Comparison of ENCODE assay signal across 8 cellular contexts in the genomic region with DNA sequence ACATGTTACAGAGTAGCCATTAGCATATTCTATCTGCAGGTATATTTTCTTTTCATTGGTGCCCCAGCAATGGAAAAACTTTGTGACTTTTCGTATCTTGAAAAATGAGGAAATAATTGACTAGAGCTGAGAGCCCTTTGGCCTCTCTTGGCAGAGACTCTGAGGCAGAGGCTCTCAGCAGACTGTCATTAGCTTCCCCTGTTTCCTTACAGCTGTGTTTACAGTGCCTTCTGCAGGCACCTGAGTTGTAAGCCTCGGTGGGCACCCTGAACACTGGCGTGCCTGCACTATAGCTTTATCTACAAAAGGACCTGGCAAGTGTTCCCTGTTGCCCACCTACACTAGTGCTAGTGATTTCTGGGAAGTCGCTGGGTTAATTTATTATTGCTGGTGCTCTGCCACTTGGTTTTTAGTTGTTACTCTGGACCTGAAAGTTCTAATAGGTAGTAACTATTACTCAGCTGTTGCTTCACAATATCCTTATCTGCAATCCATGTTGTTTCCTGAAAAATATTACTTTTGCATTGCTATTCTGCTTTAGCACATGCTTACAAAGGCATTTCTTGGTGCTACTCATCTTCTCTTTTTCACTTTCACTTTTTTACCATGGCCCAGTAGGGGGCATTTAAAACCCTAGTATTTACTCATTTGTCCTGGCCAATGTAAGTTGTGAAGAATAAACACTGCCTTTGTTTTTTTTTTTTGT. TPM values are rescaled to one million over a fixed set of nuclear protein-coding genes. Genes with fewer than 3 reads are reported as not detected.
A peak's percentile ranks its signal among the peaks of the same experiment; 100 is the strongest.
DNase-seq lines count a peak whose midpoint lies in the region; ATAC-seq and TF ChIP-seq lines count a peak whose summit lies in the region.

No MANE protein-coding gene starts in this region.

- peaks cover 3% of the 10 kb centered on the region for H3K36me3 Mint-ChIP-seq in activated CD4-positive, alpha-beta T cell treated with anti-CD3 and anti-CD28 coated beads, Interleukin-2, amount 10 ng/mL, durations not matched to agents 24 days and 14 days (ENCODE audit: low read depth)
- no peaks in the 10 kb centered on the region for H3K36me3 Mint-ChIP-seq in WTC11
- H3K36me3 Mint-ChIP-seq in neural progenitor cell: peaks cover 2% of the 10 kb centered on the region
- H3K36me3 Mint-ChIP-seq in glutamatergic neuron (ENCODE audit: unreplicated experiment): no peaks in the 10 kb centered on the region

- H3K4me2 ChIP-seq in neural progenitor cell: no peak overlapping the region

- no peaks in the 10 kb centered on the region for H3K27me3 Mint-ChIP-seq in activated CD4-positive, alpha-beta T cell treated with anti-CD3 and anti-CD28 coated beads, Interleukin-2, amount 10 ng/mL, durations not matched to agents 24 days and 14 days
- H3K27me3 Mint-ChIP-seq in WTC11 (ENCODE audit: low read depth) (no peaks in the 10 kb centered on the region), neural progenitor cell (ENCODE audit: insufficient read depth, low read depth) (no peaks in the 10 kb centered on the region), glutamatergic neuron (ENCODE audit: unreplicated experiment) (peaks cover 4% of the 10 kb centered on the region)

- TF ChIP-seq CTCF in WTC11 (IDR thresholded peaks at IDR 0.05) (no peak), neural progenitor cell (IDR thresholded peaks at IDR 0.05) (no peak), glutamatergic neuron (IDR thresholded peaks at IDR 0.05; ENCODE audit: partially characterized antibody, unreplicated experiment) (no peak)

- H4K20me1 ChIP-seq in neural progenitor cell (ENCODE audit: low read depth): no peaks in the 10 kb centered on the region

- peak overlapping the region; percentile 76 for H3K4me3 Mint-ChIP-seq in activated CD4-positive, alpha-beta T cell treated with anti-CD3 and anti-CD28 coated beads, Interleukin-2, amount 10 ng/mL, durations not matched to agents 24 days and 14 days
- H3K4me3 Mint-ChIP-seq in WTC11 (no peak overlapping the region), neural progenitor cell (no peak overlapping the region), glutamatergic neuron (ENCODE audit: unreplicated experiment) (no peak overlapping the region)

- no peaks in the 10 kb centered on the region for H3K9me3 Mint-ChIP-seq in activated CD4-positive, alpha-beta T cell treated with anti-CD3 and anti-CD28 coated beads, Interleukin-2, amount 10 ng/mL, durations not matched to agents 24 days and 14 days
- no peaks in the 10 kb centered on the region for H3K9me3 Mint-ChIP-seq in WTC11
- no peaks in the 10 kb centered on the region for H3K9me3 Mint-ChIP-seq in neural progenitor cell
- H3K9me3 Mint-ChIP-seq in glutamatergic neuron (ENCODE audit: unreplicated experiment): peaks cover 4% of the 10 kb centered on the region

- no peaks in the 10 kb centered on the region for H3K79me2 ChIP-seq in neural progenitor cell (ENCODE audit: low read depth)

- no peaks in the 10 kb centered on the region for H3K27me3 ChIP-seq in neural progenitor cell

- no peak overlapping the region for H2AFZ ChIP-seq in neural progenitor cell (replicated peaks)

- H3K27ac Mint-ChIP-seq in activated CD4-positive, alpha-beta T cell treated with anti-CD3 and anti-CD28 coated beads, Interleukin-2, amount 10 ng/mL, durations not matched to agents 24 days and 14 days: peak overlapping the region; percentile 90
- H3K27ac Mint-ChIP-seq in WTC11 (no peak overlapping the region; the same call in 1 of the 2 replicates), neural progenitor cell (no peak overlapping the region), glutamatergic neuron (ENCODE audit: unreplicated experiment) (no peak overlapping the region)

- no peak overlapping the region for H3K4me3 ChIP-seq in neural progenitor cell

- H3K36me3 ChIP-seq in neural progenitor cell: no peaks in the 10 kb centered on the region

- H3K27ac ChIP-seq in neural progenitor cell: no peak overlapping the region

- H3K9ac ChIP-seq in neural progenitor cell: no peak overlapping the region

- intact Hi-C loops in activated CD4-positive, alpha-beta T cell treated with anti-CD3 and anti-CD28 coated beads, Interleukin-2, amount 10 ng/mL, durations not matched to agents 24 days and 14 days (cut with micrococcal nuclease): loop anchor here (1.0 kb wide), 3 partner anchors 8 to 40 kb away; partner anchors contain the start of gene GPR171

- POLR2A ChIA-PET in WTC11 (lab: Charles Lee): no interaction called here

- peaks cover 56% of the 10 kb centered on the region for H3K4me1 Mint-ChIP-seq in activated CD4-positive, alpha-beta T cell treated with anti-CD3 and anti-CD28 coated beads, Interleukin-2, amount 10 ng/mL, durations not matched to agents 24 days and 14 days
- peaks cover 18% of the 10 kb centered on the region for H3K4me1 Mint-ChIP-seq in WTC11
- H3K4me1 Mint-ChIP-seq in neural progenitor cell: no peaks in the 10 kb centered on the region
- peaks cover 9% of the 10 kb centered on the region for H3K4me1 Mint-ChIP-seq in glutamatergic neuron (ENCODE audit: low read depth, unreplicated experiment)

- no peaks in the 10 kb centered on the region for H3K9me3 ChIP-seq in neural progenitor cell (ENCODE audit: low read depth)

- DNase-seq in activated CD4-positive, alpha-beta T cell treated with anti-CD3 and anti-CD28 coated beads, Interleukin-2, amount 10 ng/mL, durations not matched to agents 24 days and 14 days: peak; percentile 75
- no peak for DNase-seq in activated CD4-positive, alpha-beta T cell treated with anti-CD3 and anti-CD28 coated beads, Interleukin-2, amount 50 U/mL, for 48 hours
- no peak for DNase-seq in WTC11 (ENCODE audit: low spot score)
- DNase-seq in neural progenitor cell (ENCODE audit: low spot score): peak; percentile 15
- no peak for DNase-seq in glutamatergic neuron
- no peak for DNase-seq in NCI-H2171 treated with DMSO at 0.1 percent for 48 hours (lab: John Stamatoyannopoulos, UW)

- CTCF ChIA-PET in WTC11 (lab: Charles Lee): interaction anchor here (1.1 to 1.3 kb wide), 2 partner anchors 43 to 55 kb away, joined by 3 to 5 read pairs; no protein-coding TSS in a partner anchor

- H3K4me1 ChIP-seq in neural progenitor cell: peaks cover 7% of the 10 kb centered on the region

- no peaks in the 10 kb centered on the region for H3F3A ChIP-seq in neural progenitor cell (ENCODE audit: low read depth)

- ATAC-seq in HG03045 (IDR thresholded peaks at IDR 0.05; ENCODE audit: unreplicated experiment) (peak; percentile 59), WTC11 (peak; percentile 49; the same call in 1 of the 2 replicates), GM19324 (IDR thresholded peaks at IDR 0.05; ENCODE audit: low FRiP score, unreplicated experiment) (no peak)

TF ChIP-seq in WTC11, 78 proteins besides CTCF, POLR2A, EP300 and RAD21:
- TF ChIP-seq ZNF512 (CRISPR knock-in tag; IDR thresholded peaks at IDR 0.05; ENCODE audit: borderline replicate concordance) (no peak), ZNF423 (CRISPR knock-in tag; IDR thresholded peaks at IDR 0.05) (no peak), SP1 (CRISPR knock-in tag; conservative IDR thresholded peaks at IDR 0.05) (no peak), ZNF219 (CRISPR knock-in tag; IDR thresholded peaks at IDR 0.05; ENCODE audit: borderline replicate concordance) (no peak), NFATC4 (CRISPR knock-in tag; IDR thresholded peaks at IDR 0.05) (no peak), ZBTB21 (CRISPR knock-in tag; IDR thresholded peaks at IDR 0.05; ENCODE audit: borderline replicate concordance) (no peak), E2F4 (CRISPR knock-in tag; IDR thresholded peaks at IDR 0.05; ENCODE audit: borderline replicate concordance, low read depth) (no peak), SMAD4 (CRISPR knock-in tag; IDR thresholded peaks at IDR 0.05) (no peak), ZSCAN18 (CRISPR knock-in tag; IDR thresholded peaks at IDR 0.05) (no peak)

RNA-seq across cellular contexts. Expression of gene GPR171, which starts 7.8 kb away (rescaled TPM):
- total RNA-seq in activated CD4-positive, alpha-beta T cell treated with anti-CD3 and anti-CD28 coated beads, Interleukin-2, amount 10 ng/mL, durations not matched to agents 24 days and 14 days: 159 and 164 TPM in 2 replicates
- total RNA-seq in WTC11 (2021) (0.17 to 0.32 TPM in 2 of 3 replicates, not detected in the other), neural progenitor cell (ENCODE audit: low replicate concordance) (not detected in 2 replicates), glutamatergic neuron (ENCODE audit: unreplicated experiment) (not detected)

Comparison
In these comparisons a context has a peak if more than half of its experiments do, and no peak if none do; other contexts are left out.
1. DNase-seq: peak in activated CD4-positive, alpha-beta T cell treated with anti-CD3 and anti-CD28 coated beads, Interleukin-2, amount 10 ng/mL, durations not matched to agents 24 days and 14 days (single experiment) and neural progenitor cell (single experiment); none in activated CD4-positive, alpha-beta T cell treated with anti-CD3 and anti-CD28 coated beads, Interleukin-2, amount 50 U/mL, for 48 hours (0 of 2), WTC11 (single experiment), glutamatergic neuron (single experiment) and NCI-H2171 treated with DMSO at 0.1 percent for 48 hours (single experiment).
2. RNA of gene GPR171, which starts 7.8 kb away (total RNA-seq): 159 to 164 TPM in activated CD4-positive, alpha-beta T cell treated with anti-CD3 and anti-CD28 coated beads, Interleukin-2, amount 10 ng/mL, durations not matched to agents 24 days and 14 days; 0.17 to 0.32 TPM in WTC11, not detected in neural progenitor cell and not detected in glutamatergic neuron (single experiment); every median in the first group is over 100 times any median in the second.